Comparison of ENCODE assay signal across 1 cellular context in the genomic region with DNA sequence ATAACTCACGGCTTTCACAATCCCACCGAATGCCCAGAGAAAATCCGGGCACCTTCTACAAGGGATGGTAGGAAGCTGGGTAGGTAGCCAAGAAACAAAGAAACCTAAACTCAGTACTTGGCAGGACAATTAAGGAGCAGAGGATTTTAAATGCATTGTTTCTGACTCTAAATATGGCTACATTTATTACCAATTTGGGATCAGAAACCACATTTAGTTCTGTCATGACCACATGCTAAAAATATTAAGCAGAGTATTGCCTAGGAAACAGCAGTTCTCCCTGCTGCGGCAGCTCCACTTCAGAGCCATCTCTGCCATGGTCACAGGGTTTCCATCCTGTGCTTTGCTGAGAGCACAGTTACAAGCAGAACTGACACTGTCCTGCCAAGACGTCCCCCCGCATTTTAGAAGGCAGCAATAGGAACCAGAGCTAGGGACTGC.
TF ChIP-seq lines count a peak whose summit lies in the region.

No MANE protein-coding gene starts in this region.

TF ChIP-seq in GM23338, 12 proteins besides CTCF, POLR2A, EP300 and RAD21 (continued from another document):
- TF ChIP-seq, protein P1, sequence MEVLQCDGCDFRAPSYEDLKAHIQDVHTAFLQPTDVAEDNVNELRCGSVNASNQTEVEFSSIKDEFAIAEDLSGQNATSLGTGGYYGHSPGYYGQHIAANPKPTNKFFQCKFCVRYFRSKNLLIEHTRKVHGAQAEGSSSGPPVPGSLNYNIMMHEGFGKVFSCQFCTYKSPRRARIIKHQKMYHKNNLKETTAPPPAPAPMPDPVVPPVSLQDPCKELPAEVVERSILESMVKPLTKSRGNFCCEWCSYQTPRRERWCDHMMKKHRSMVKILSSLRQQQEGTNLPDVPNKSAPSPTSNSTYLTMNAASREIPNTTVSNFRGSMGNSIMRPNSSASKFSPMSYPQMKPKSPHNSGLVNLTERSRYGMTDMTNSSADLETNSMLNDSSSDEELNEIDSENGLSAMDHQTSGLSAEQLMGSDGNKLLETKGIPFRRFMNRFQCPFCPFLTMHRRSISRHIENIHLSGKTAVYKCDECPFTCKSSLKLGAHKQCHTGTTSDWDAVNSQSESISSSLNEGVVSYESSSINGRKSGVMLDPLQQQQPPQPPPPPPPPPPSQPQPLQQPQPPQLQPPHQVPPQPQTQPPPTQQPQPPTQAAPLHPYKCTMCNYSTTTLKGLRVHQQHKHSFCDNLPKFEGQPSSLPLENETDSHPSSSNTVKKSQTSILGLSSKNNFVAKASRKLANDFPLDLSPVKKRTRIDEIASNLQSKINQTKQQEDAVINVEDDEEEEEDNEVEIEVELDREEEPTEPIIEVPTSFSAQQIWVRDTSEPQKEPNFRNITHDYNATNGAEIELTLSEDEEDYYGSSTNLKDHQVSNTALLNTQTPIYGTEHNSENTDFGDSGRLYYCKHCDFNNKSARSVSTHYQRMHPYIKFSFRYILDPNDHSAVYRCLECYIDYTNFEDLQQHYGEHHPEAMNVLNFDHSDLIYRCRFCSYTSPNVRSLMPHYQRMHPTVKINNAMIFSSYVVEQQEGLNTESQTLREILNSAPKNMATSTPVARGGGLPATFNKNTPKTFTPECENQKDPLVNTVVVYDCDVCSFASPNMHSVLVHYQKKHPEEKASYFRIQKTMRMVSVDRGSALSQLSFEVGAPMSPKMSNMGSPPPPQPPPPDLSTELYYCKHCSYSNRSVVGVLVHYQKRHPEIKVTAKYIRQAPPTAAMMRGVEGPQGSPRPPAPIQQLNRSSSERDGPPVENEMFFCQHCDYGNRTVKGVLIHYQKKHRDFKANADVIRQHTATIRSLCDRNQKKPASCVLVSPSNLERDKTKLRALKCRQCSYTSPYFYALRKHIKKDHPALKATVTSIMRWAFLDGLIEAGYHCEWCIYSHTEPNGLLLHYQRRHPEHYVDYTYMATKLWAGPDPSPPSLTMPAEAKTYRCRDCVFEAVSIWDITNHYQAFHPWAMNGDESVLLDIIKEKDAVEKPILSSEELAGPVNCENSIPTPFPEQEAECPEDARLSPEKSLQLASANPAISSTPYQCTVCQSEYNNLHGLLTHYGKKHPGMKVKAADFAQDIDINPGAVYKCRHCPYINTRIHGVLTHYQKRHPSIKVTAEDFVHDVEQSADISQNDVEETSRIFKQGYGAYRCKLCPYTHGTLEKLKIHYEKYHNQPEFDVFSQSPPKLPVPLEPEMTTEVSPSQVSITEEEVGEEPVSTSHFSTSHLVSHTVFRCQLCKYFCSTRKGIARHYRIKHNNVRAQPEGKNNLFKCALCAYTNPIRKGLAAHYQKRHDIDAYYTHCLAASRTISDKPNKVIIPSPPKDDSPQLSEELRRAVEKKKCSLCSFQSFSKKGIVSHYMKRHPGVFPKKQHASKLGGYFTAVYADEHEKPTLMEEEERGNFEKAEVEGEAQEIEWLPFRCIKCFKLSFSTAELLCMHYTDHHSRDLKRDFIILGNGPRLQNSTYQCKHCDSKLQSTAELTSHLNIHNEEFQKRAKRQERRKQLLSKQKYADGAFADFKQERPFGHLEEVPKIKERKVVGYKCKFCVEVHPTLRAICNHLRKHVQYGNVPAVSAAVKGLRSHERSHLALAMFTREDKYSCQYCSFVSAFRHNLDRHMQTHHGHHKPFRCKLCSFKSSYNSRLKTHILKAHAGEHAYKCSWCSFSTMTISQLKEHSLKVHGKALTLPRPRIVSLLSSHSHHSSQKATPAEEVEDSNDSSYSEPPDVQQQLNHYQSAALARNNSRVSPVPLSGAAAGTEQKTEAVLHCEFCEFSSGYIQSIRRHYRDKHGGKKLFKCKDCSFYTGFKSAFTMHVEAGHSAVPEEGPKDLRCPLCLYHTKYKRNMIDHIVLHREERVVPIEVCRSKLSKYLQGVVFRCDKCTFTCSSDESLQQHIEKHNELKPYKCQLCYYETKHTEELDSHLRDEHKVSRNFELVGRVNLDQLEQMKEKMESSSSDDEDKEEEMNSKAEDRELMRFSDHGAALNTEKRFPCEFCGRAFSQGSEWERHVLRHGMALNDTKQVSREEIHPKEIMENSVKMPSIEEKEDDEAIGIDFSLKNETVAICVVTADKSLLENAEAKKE (CRISPR knock-in tag; IDR thresholded peaks at IDR 0.05), result no peak
- TF ChIP-seq CREB1 (CRISPR knock-in tag; IDR thresholded peaks at IDR 0.05; ENCODE audit: low read depth) (no peak), EZH2 (IDR thresholded peaks at IDR 0.05; ENCODE audit: low read depth, unreplicated experiment) (no peak), POLR2AphosphoS5 (IDR thresholded peaks at IDR 0.05; ENCODE audit: low read depth) (no peak), STAT1 (IDR thresholded peaks at IDR 0.05; ENCODE audit: unreplicated experiment) (no peak)
